ENCODE assay signal across 9 cellular contexts in the genomic region with DNA sequence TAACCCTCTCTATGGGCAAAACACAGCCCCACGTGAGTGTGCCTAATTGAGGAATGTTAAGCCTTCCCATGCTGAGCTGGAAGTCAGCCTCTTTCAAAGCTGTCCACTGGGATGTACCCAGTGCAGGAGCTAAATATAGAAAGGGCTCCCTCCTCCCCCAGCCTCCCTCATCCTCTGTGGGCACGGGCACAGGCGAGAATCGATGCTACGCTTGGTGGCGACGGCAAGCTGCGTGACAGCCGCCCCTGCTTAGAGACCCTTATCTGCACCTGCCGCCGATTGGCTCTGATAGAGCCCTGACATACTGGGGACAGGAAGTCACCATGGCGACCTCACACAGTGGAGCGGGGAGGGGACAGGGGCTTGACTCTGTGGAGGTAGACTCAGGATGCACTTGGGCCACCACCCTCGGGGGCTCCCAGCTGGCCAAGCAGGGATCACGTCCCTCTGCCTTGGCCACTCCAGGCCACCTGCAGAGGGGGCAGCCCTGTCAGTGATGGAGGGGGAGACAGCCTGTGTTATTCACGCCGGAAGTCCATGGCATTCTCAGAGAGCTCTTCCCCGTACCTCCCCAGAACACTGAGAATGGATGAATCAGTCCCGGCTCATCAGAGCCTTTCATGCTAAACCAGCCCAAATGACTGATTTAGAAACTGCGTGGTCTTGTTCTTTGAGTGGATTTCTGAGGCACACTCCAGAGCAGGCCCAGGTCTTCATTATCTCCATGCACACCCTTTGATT.
DNase-seq lines count a peak whose midpoint lies in the region; ATAC-seq and TF ChIP-seq lines count a peak whose summit lies in the region.
"Had no signal": no experiment of that assay in that cellular context is flagged by ENCODE, and none has a peak within 500 bp of the region (broad histone marks: within the 10 kb centered on the region; RNA-seq: fewer than 3 reads in every experiment).

No MANE protein-coding gene starts in this region.

- no peaks in the 10 kb centered on the region for H4K20me1 ChIP-seq in MM.1S (ENCODE audit: insufficient read depth, low read length)

- H3K4me2 ChIP-seq in MM.1S (ENCODE audit: low read depth, low read length), result no peak overlapping the region

- no peak overlapping the region for H2AFZ ChIP-seq in MM.1S (ENCODE audit: low read length)

- H3K9ac ChIP-seq in MM.1S (ENCODE audit: low read length), result no peak overlapping the region

- H3K4me3 ChIP-seq in heart left ventricle, result peak overlapping the region in 1 of 12 donors; percentile 9
- no peak overlapping the region for H3K4me3 ChIP-seq in MM.1S (ENCODE audit: low read length)
- no peak overlapping the region for H3K4me3 ChIP-seq in Peyer's patch

- H3K4me1 ChIP-seq in heart left ventricle (peaks cover 0 to 53% (median 16%) of the 10 kb centered on the region in 12 donors), MM.1S (ENCODE audit: low read length) (no peaks in the 10 kb centered on the region), Peyer's patch (no peaks in the 10 kb centered on the region)

- H3K9me2 ChIP-seq in MM.1S (replicated peaks; ENCODE audit: insufficient read depth, low read length), result no peaks in the 10 kb centered on the region

- H3K27ac ChIP-seq in heart left ventricle, result peak overlapping the region in 8 of 12 donors; percentile 36 to 70 (median 57)
- no peak overlapping the region for H3K27ac ChIP-seq in MM.1S (ENCODE audit: low read length)
- no peak overlapping the region for H3K27ac ChIP-seq in Peyer's patch

- no peak for TF ChIP-seq POLR2A in heart left ventricle (IDR thresholded peaks at IDR 0.05)
- no peak for TF ChIP-seq POLR2A in Peyer's patch (IDR thresholded peaks at IDR 0.05)

- H3K36me3 ChIP-seq in heart left ventricle (no peaks in the 10 kb centered on the region), MM.1S (replicated peaks; ENCODE audit: insufficient read depth, low read length) (no peaks in the 10 kb centered on the region), Peyer's patch (no peaks in the 10 kb centered on the region)

- WGBS in heart left ventricle, 4 donors, result 20 to 25% (median 24%) methylated on average over 16 to 20 of the region's 20 CpGs

- TF ChIP-seq CTCF in heart left ventricle (IDR thresholded peaks at IDR 0.05) (no peak), MM.1S (IDR thresholded peaks at IDR 0.05; ENCODE audit: low read length) (no peak), Peyer's patch (IDR thresholded peaks at IDR 0.05) (no peak)

- DNase-seq in activated naive CD4-positive, alpha-beta T cell treated with Interleukin-2 at 50 U/mL for 16 hours, result peak; percentile 11
- DNase-seq in activated naive CD4-positive, alpha-beta T cell (lab: John Stamatoyannopoulos, UW), result no peak
- DNase-seq in SHP77 (lab: John Stamatoyannopoulos, UW) (peak; percentile 97 to 98), heart left ventricle (peak in 4 of 5 donors; percentile 36 to 64 (median 50)), stromal cell of bone marrow (ENCODE audit: low read depth) (peak; percentile 4), MM.1S (no peak), Peyer's patch (no peak)
- DNase-seq: NCI-H2029 treated with DMSO at 0.1 percent for 48 hours had no signal

- peak; percentile 87 to 94 (median 92) for ATAC-seq in heart left ventricle
- ATAC-seq in GM21723 (IDR thresholded peaks at IDR 0.05; ENCODE audit: unreplicated experiment), result no peak

- H3K79me2 ChIP-seq in MM.1S (ENCODE audit: low read length), result no peaks in the 10 kb centered on the region

- H3K27me3 ChIP-seq in heart left ventricle, result no peaks in the 10 kb centered on the region
- H3K27me3 ChIP-seq in MM.1S (replicated peaks; ENCODE audit: insufficient read depth, low read length), result no peaks in the 10 kb centered on the region
- H3K27me3 ChIP-seq in Peyer's patch, result no peaks in the 10 kb centered on the region

- no peaks in the 10 kb centered on the region for H3F3A ChIP-seq in MM.1S (ENCODE audit: insufficient read depth, low read length)

- H3K9me3 ChIP-seq in heart left ventricle (no peaks in the 10 kb centered on the region), MM.1S (replicated peaks; ENCODE audit: insufficient read depth, low read length) (no peaks in the 10 kb centered on the region), Peyer's patch (no peaks in the 10 kb centered on the region)

- intact Hi-C loops in heart left ventricle (cut with DNase I), result loop anchor here in 2 of 10 donors (5.0 kb wide), 1 partner anchor 43 kb away; no protein-coding TSS in a partner anchor

Comparison
In these comparisons a context has a peak if more than half of its experiments do, and no peak if none do; other contexts are left out.
1. DNase-seq: peak in activated naive CD4-positive, alpha-beta T cell treated with Interleukin-2 at 50 U/mL for 16 hours (single experiment), SHP77 (2 of 2), heart left ventricle (4 of 5) and stromal cell of bone marrow (single experiment); none in activated naive CD4-positive, alpha-beta T cell (0 of 4), MM.1S (single experiment) and Peyer's patch (0 of 3).
2. H3K27ac ChIP-seq: peak in heart left ventricle (8 of 12); none in MM.1S (single experiment) and Peyer's patch (0 of 4).